9 cellular contexts compared by ENCODE assay signal in the genomic region with DNA sequence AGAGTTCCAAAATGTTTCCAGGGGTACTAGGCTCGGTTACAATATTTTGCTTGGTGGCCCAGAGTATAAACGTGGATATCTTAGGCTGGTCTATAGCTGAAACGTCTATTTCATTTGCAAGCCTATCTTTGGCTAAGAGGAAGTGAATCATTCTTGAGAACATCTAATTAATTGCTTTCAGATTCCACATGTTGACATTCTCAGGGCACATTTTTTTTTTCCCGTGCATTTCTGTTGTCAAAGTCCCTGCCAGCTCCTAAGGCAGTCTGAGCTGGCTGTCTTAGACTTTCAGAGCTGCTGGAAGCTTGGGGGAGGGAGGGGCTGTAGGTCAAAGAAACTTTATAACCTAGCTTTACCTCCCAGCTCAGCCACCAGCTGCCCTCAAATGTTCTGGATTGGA. TPM values are rescaled to one million over a fixed set of nuclear protein-coding genes. Genes with fewer than 3 reads are reported as not detected.
DNase-seq lines count a peak whose midpoint lies in the region; ATAC-seq lines count a peak whose summit lies in the region.
"Had no signal": no experiment of that assay in that cellular context is flagged by ENCODE, and none has a peak within 500 bp of the region (broad histone marks: within the 10 kb centered on the region; RNA-seq: fewer than 3 reads in every experiment).

No MANE protein-coding gene starts in this region.

- H3K9me3 ChIP-seq in Karpas-422 (ENCODE audit: low read length) = no peaks in the 10 kb centered on the region
- H3K9me3 ChIP-seq: gastrocnemius medialis had no signal

- H3K4me3 Mint-ChIP-seq in activated naive CD8-positive, alpha-beta T cell treated with anti-CD3 and anti-CD28 coated beads, Interleukin-2, amount 50 U/mL, for 24 hours = no peak overlapping the region
- no peak overlapping the region for H3K4me3 Mint-ChIP-seq in naive thymus-derived CD8-positive, alpha-beta T cell

- peaks cover 88% of the 10 kb centered on the region for H3K4me1 ChIP-seq in Karpas-422 (ENCODE audit: low read length)
- H3K4me1 ChIP-seq: gastrocnemius medialis had no signal

- peak overlapping the region; percentile 71 for H3K27ac Mint-ChIP-seq in activated naive CD8-positive, alpha-beta T cell treated with anti-CD3 and anti-CD28 coated beads, Interleukin-2, amount 50 U/mL, for 24 hours
- H3K27ac Mint-ChIP-seq in naive thymus-derived CD8-positive, alpha-beta T cell = no peak overlapping the region

- peak overlapping the region; percentile 88 for H3K4me2 ChIP-seq in Karpas-422 (ENCODE audit: low read depth, low read length, poor library complexity, severe bottlenecking)

- H3K4me3 ChIP-seq in Karpas-422 (ENCODE audit: low read length) = peak overlapping the region; percentile 56
- H3K4me3 ChIP-seq: gastrocnemius medialis had no signal

- no peaks in the 10 kb centered on the region for H3K79me2 ChIP-seq in Karpas-422 (ENCODE audit: low read length)

- no peaks in the 10 kb centered on the region for H4K20me1 ChIP-seq in Karpas-422 (ENCODE audit: insufficient read depth, low read depth, low read length)

- peaks cover 23% of the 10 kb centered on the region for H3K4me1 Mint-ChIP-seq in activated naive CD8-positive, alpha-beta T cell treated with anti-CD3 and anti-CD28 coated beads, Interleukin-2, amount 50 U/mL, for 24 hours
- H3K4me1 Mint-ChIP-seq in naive thymus-derived CD8-positive, alpha-beta T cell = peaks cover 0 to 7% (median 0%) of the 10 kb centered on the region in 4 donors

- no peaks in the 10 kb centered on the region for H3K9me3 Mint-ChIP-seq in activated naive CD8-positive, alpha-beta T cell treated with anti-CD3 and anti-CD28 coated beads, Interleukin-2, amount 50 U/mL, for 24 hours
- no peaks in the 10 kb centered on the region for H3K9me3 Mint-ChIP-seq in naive thymus-derived CD8-positive, alpha-beta T cell

- H3K27me3 Mint-ChIP-seq in activated naive CD8-positive, alpha-beta T cell treated with anti-CD3 and anti-CD28 coated beads, Interleukin-2, amount 50 U/mL, for 24 hours = peaks cover 6% of the 10 kb centered on the region
- H3K27me3 Mint-ChIP-seq in naive thymus-derived CD8-positive, alpha-beta T cell = peaks cover 0 to 2% (median 0%) of the 10 kb centered on the region in 5 donors

- no peaks in the 10 kb centered on the region for H3K36me3 ChIP-seq in Karpas-422 (ENCODE audit: insufficient read depth, low read length)
- H3K36me3 ChIP-seq: gastrocnemius medialis had no signal

- POLR2A ChIA-PET in naive thymus-derived CD8-positive, alpha-beta T cell (lab: Charles Lee) = no interaction called here

- DNase-seq in DMS53 treated with DMSO at 0.1 percent for 48 hours (lab: John Stamatoyannopoulos, UW; ENCODE audit: unreplicated experiment) = peak; percentile 13
- peak; percentile 86 for DNase-seq in Karpas-422
- DNase-seq in activated naive CD8-positive, alpha-beta T cell treated with anti-CD3 and anti-CD28 coated beads, Interleukin-2, amount 50 U/mL, for 24 hours = no peak
- DNase-seq in kidney tubule cell (ENCODE audit: low spot score) = peak; percentile 40
- DNase-seq in activated CD8-positive, alpha-beta memory T cell treated with anti-CD3 and anti-CD28 coated beads, Interleukin-2, amount 50 U/mL, for 4 hours = no peak
- DNase-seq in naive thymus-derived CD8-positive, alpha-beta T cell = no peak
- DNase-seq in activated T-cell treated with anti-CD3 and anti-CD28 coated beads for 4 hours = no peak
- DNase-seq: gastrocnemius medialis had no signal

- no peaks in the 10 kb centered on the region for H3K36me3 Mint-ChIP-seq in activated naive CD8-positive, alpha-beta T cell treated with anti-CD3 and anti-CD28 coated beads, Interleukin-2, amount 50 U/mL, for 24 hours (ENCODE audit: low read depth)
- H3K36me3 Mint-ChIP-seq in naive thymus-derived CD8-positive, alpha-beta T cell = no peaks in the 10 kb centered on the region

- no peaks in the 10 kb centered on the region for H3K27me3 ChIP-seq in Karpas-422 (ENCODE audit: low read length)
- H3K27me3 ChIP-seq: gastrocnemius medialis had no signal

- H2AFZ ChIP-seq in Karpas-422 (ENCODE audit: low read length) = peak overlapping the region; percentile 33; the same call in 1 of the 2 replicates

- H3K27ac ChIP-seq in Karpas-422 (ENCODE audit: low read length) = peak overlapping the region; percentile 92
- H3K27ac ChIP-seq: gastrocnemius medialis had no signal

- no peaks in the 10 kb centered on the region for H3K9me2 ChIP-seq in Karpas-422 (replicated peaks; ENCODE audit: insufficient read depth, low read length)

- ATAC-seq in activated naive CD8-positive, alpha-beta T cell treated with anti-CD3 and anti-CD28 coated beads, Interleukin-2, amount 50 U/mL, for 24 hours = peak; percentile 56
- no peak for ATAC-seq in HG03354 (IDR thresholded peaks at IDR 0.05; ENCODE audit: poor library complexity, severe bottlenecking, unreplicated experiment)
- ATAC-seq in naive thymus-derived CD8-positive, alpha-beta T cell = no peak
- ATAC-seq: gastrocnemius medialis had no signal

- peak overlapping the region; percentile 62 for H3K9ac ChIP-seq in Karpas-422 (ENCODE audit: low read length)

RNA-seq across cellular contexts. Expression of a gene that starts 23.2 kb away (rescaled TPM):
- 44.0 and 102 TPM in 2 replicates for total RNA-seq in Karpas-422 (2014; rRNA removed; shearing (Covaris generic); ENCODE audit: low replicate concordance)
- total RNA-seq in naive thymus-derived CD8-positive, alpha-beta T cell = 1 to 10 TPM in 1 of 2 experiments, under 1 TPM in 1; 0.83 to 1.3 TPM
- 1 to 10 TPM; 1.4 to 4.4 (median 1.7) TPM for polyA plus RNA-seq in naive thymus-derived CD8-positive, alpha-beta T cell
- total RNA-seq: gastrocnemius medialis had no signal

Comparison
In these comparisons a context has a peak if more than half of its experiments do, and no peak if none do; other contexts are left out.
1. DNase-seq: peak in DMS53 treated with DMSO at 0.1 percent for 48 hours (single experiment), Karpas-422 (single experiment) and kidney tubule cell (single experiment); none in activated naive CD8-positive, alpha-beta T cell treated with anti-CD3 and anti-CD28 coated beads, Interleukin-2, amount 50 U/mL, for 24 hours (single experiment), activated CD8-positive, alpha-beta memory T cell treated with anti-CD3 and anti-CD28 coated beads, Interleukin-2, amount 50 U/mL, for 4 hours (single experiment), naive thymus-derived CD8-positive, alpha-beta T cell (0 of 10) and activated T-cell treated with anti-CD3 and anti-CD28 coated beads for 4 hours (single experiment).
2. RNA of a gene that starts 23.2 kb away (total RNA-seq): 44.0 to 102 TPM in Karpas-422; 0.83 to 1.3 TPM in naive thymus-derived CD8-positive, alpha-beta T cell; every median in the first group is over 10 times any median in the second.